ENCODE assay signal across 18 cellular contexts in genomic region chr15:76668900-76669299, GRCh38.
DNase-seq lines count a peak whose midpoint lies in the region; ATAC-seq and TF ChIP-seq lines count a peak whose summit lies in the region.
"Had no signal": no experiment of that assay in that cellular context is flagged by ENCODE, and none has a peak within 500 bp of the region (broad histone marks: within the 10 kb centered on the region; RNA-seq: fewer than 3 reads in every experiment).

No MANE protein-coding gene starts in this region.

- no peak overlapping the region for H3K27ac ChIP-seq in right cardiac atrium (ENCODE audit: low read length)
- peak overlapping the region in 1 of 12 donors; percentile 15 for H3K27ac ChIP-seq in heart left ventricle
- H3K27ac ChIP-seq in endodermal cell (ENCODE audit: low read depth, low read length) = no peak overlapping the region
- H3K27ac ChIP-seq: 22Rv1; A549; BLaER1 treated with 17β-estradiol and CSF1 and Interleukin-3, amounts not matched to agents 10 nM and 100 nM; C4-2B had no signal

- ATAC-seq in Right ventricle myocardium superior (ENCODE audit: poor library complexity) (peak; percentile 49), right cardiac atrium (no peak), left ventricle myocardium superior (peak; percentile 45), heart left ventricle (no peak)
- ATAC-seq: A549; CD8-positive, alpha-beta T cell had no signal

- no peak for TF ChIP-seq CTCF in heart left ventricle (IDR thresholded peaks at IDR 0.05)
- no peak for TF ChIP-seq CTCF in endodermal cell (conservative IDR thresholded peaks at IDR 0.05)

- no peaks in the 10 kb centered on the region for H3K9me3 Mint-ChIP-seq in endodermal cell
- H3K9me3 Mint-ChIP-seq: CD4-positive, alpha-beta T cell; CD8-positive, alpha-beta T cell had no signal

- intact Hi-C loops in Right ventricle myocardium superior (cut with DNase I) (no loop called here), right cardiac atrium (cut with DNase I) (no loop called here), left ventricle myocardium superior (cut with micrococcal nuclease) (no loop called here), heart left ventricle (cut with DNase I) (loop anchor here in 1 of 10 donors (10.0 kb wide), 1 partner anchor 196 kb away; no protein-coding TSS in a partner anchor)

- H3K27me3 ChIP-seq in right cardiac atrium (ENCODE audit: control insufficient read depth, insufficient read depth) (no peaks in the 10 kb centered on the region), heart left ventricle (no peaks in the 10 kb centered on the region), endodermal cell (ENCODE audit: control insufficient read depth, insufficient read depth, low read length, poor library complexity, severe bottlenecking) (no peaks in the 10 kb centered on the region)
- H3K27me3 ChIP-seq: BLaER1 treated with 17β-estradiol and CSF1 and Interleukin-3, amounts not matched to agents 10 nM and 100 nM had no signal

- no peak for TF ChIP-seq POLR2A in heart left ventricle (IDR thresholded peaks at IDR 0.05)

- H3K27ac Mint-ChIP-seq in endodermal cell = peak overlapping the region; percentile 85
- H3K27ac Mint-ChIP-seq: B cell; CD4-positive, alpha-beta T cell; CD8-positive, alpha-beta T cell had no signal

- H3K4me3 ChIP-seq in right cardiac atrium (ENCODE audit: low read length) (no peak overlapping the region), heart left ventricle (no peak overlapping the region), endodermal cell (ENCODE audit: low read length) (peak overlapping the region; percentile 17)
- H3K4me3 ChIP-seq: A549; BLaER1 treated with 17β-estradiol and CSF1 and Interleukin-3, amounts not matched to agents 10 nM and 100 nM had no signal

- DNase-seq in Right ventricle myocardium superior (no peak), right cardiac atrium (no peak), left ventricle myocardium superior (no peak), heart left ventricle (no peak), endodermal cell (no peak), anterior cingulate cortex (lab: John Stamatoyannopoulos, UW) (no peak)
- DNase-seq: AML-193; Caco-2; Calu3; CD4-positive, alpha-beta T cell; CD8-positive, alpha-beta T cell; DMS79 treated with DMSO at 0.1 percent for 48 hours; GF-D8 had no signal

- H3K9ac ChIP-seq in endodermal cell (ENCODE audit: extremely low read depth, low read length, poor library complexity, severe bottlenecking) = peak overlapping the region; percentile 18
- H3K9ac ChIP-seq: BLaER1 treated with 17β-estradiol and CSF1 and Interleukin-3, amounts not matched to agents 10 nM and 100 nM had no signal

- H3K27me3 Mint-ChIP-seq in endodermal cell (ENCODE audit: insufficient read depth) = no peaks in the 10 kb centered on the region
- H3K27me3 Mint-ChIP-seq: B cell; CD4-positive, alpha-beta T cell had no signal

- WGBS in right cardiac atrium = 88% methylated on average over 2 of the region's 2 CpGs
- 69 to 89% (median 83%) methylated on average over 2 of the region's 2 CpGs for WGBS in heart left ventricle, 4 donors
- no CpG with 5 or more reads among the region's 2 CpGs for WGBS in endodermal cell (ENCODE audit: insufficient coverage in 1 of 2, insufficient read length in 1 of 2), 2 experiments

- no peak overlapping the region for H3K4me3 Mint-ChIP-seq in endodermal cell
- H3K4me3 Mint-ChIP-seq: B cell; CD4-positive, alpha-beta T cell; CD8-positive, alpha-beta T cell had no signal

- H3K36me3 Mint-ChIP-seq in endodermal cell (ENCODE audit: low read depth) = no peaks in the 10 kb centered on the region

- H3K36me3 ChIP-seq in heart left ventricle (peaks cover 0 to 12% (median 0%) of the 10 kb centered on the region in 9 donors), endodermal cell (ENCODE audit: control insufficient read depth, insufficient read depth, low read length) (no peaks in the 10 kb centered on the region)

- H3K4me1 ChIP-seq in right cardiac atrium (ENCODE audit: control insufficient read depth, insufficient read depth, low read length) (no peaks in the 10 kb centered on the region), heart left ventricle (peaks cover 0 to 10% (median 0%) of the 10 kb centered on the region in 12 donors), endodermal cell (ENCODE audit: control insufficient read depth, insufficient read depth, low read length) (no peaks in the 10 kb centered on the region)
- H3K4me1 ChIP-seq: A549, Caco-2 had no signal

- H3K4me1 Mint-ChIP-seq in endodermal cell = peaks cover 4% of the 10 kb centered on the region
- H3K4me1 Mint-ChIP-seq: B cell had no signal

- H3K9me3 ChIP-seq in right cardiac atrium (ENCODE audit: control insufficient read depth, low read length) (no peaks in the 10 kb centered on the region), heart left ventricle (no peaks in the 10 kb centered on the region), endodermal cell (ENCODE audit: control insufficient read depth, low read length) (no peaks in the 10 kb centered on the region)
- H3K9me3 ChIP-seq: A549; BLaER1 treated with 17β-estradiol and CSF1 and Interleukin-3, amounts not matched to agents 10 nM and 100 nM; Caco-2 had no signal

Comparison
In these comparisons a context has a peak if more than half of its experiments do, and no peak if none do; other contexts are left out.
1. ATAC-seq: peak in Right ventricle myocardium superior (single experiment) and left ventricle myocardium superior (single experiment); none in right cardiac atrium (0 of 2) and heart left ventricle (0 of 4).